Comparison of ENCODE assay signal across 26 cellular contexts in the genomic region with DNA sequence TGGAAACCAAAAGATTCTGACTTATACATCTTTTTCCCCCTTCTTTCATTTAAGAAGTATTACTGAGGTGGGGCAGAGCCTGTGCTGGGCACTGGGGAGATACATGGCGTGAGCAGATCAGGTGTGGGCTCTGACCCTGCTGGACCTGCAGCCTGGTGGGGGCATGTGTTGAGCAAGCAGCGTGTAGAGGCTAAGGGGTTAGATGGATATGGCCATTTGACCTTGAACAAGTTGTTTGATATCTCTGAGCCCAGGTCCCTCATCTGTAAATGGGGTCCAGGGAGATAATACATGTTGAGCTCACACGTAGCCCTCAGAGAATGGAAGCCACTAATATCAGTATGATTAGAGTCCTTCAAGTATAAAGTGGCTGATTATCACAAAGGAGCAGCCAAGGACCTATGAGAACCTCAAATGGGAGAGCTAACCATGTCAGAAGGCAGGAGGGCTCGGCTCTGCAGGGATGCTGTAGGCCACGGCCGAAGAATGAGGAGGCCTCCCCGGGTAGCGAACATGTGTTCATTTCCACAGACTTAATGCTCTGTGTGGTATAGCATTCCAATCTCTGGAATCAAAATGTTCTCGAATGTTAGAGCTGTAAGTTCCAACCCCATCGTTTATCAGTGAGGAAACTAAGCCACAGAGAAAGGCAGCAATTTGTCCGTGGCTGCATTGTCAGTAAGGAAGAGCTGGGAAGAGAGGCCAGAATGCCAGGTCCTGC. TPM values are rescaled to one million over a fixed set of nuclear protein-coding genes. Genes with fewer than 3 reads are reported as not detected.
"Had no signal": no experiment of that assay in that cellular context is flagged by ENCODE, and none has a peak within 500 bp of the region (broad histone marks: within the 10 kb centered on the region; RNA-seq: fewer than 3 reads in every experiment).

No MANE protein-coding gene starts in this region.

- ATAC-seq: activated CD4-positive, alpha-beta T cell treated with anti-CD3 and anti-CD28 coated beads for 36 hours; body of pancreas; effector memory CD8-positive, alpha-beta T cell; esophagus mucosa; left lung; natural killer cell treated with Interleukin-12 subunit alpha and Interleukin-12 subunit beta and Interleukin-15 and Interleukin-18, amount 100 ng/mL, for 72 hours; sciatic nerve; stimulated activated naive B cell treated with anti-CD40 and anti-IgM and Interleukin-4, amounts not matched to agents 10 μg/mL and 1 μg/mL and 100 μg/mL, for 72 hours had no signal

- H3K27ac ChIP-seq: body of pancreas, cardiac muscle cell, hepatocyte, left lung, neutrophil, upper lobe of left lung had no signal

- H3K27me3 ChIP-seq: body of pancreas, cardiac muscle cell, hepatocyte, left lung, neutrophil, upper lobe of left lung had no signal

- H3K4me1 ChIP-seq: body of pancreas had no signal

- H3K4me3 ChIP-seq: body of pancreas, cardiac muscle cell, hepatocyte, left lung, smooth muscle cell, upper lobe of left lung had no signal

- H3K36me3 ChIP-seq: cardiac muscle cell, left lung, neutrophil, upper lobe of left lung had no signal

- H3K9me3 ChIP-seq: body of pancreas, left lung, neutrophil, upper lobe of left lung had no signal

- DNase-seq: activated B cell treated with CpG ODN at 0.5 μM for 24 hours; activated CD4-positive, alpha-beta T cell treated with anti-CD3 and anti-CD28 coated beads for 36 hours; activated CD4-positive, alpha-beta T cell treated with anti-CD3 and anti-CD28 coated beads, Interleukin-2, amount 50 U/mL, for 48 hours; activated naive CD4-positive, alpha-beta T cell treated with anti-CD3 and anti-CD28 coated beads for 36 hours; activated naive CD8-positive, alpha-beta T cell treated with anti-CD3 and anti-CD28 coated beads, Interleukin-2, amount 10 ng/mL, durations not matched to agents 7 days and 5 days; body of pancreas; effector memory CD8-positive, alpha-beta T cell; foreskin melanocyte; glutamatergic neuron; immature natural killer cell; kidney glomerular epithelial cell; midbrain; stimulated activated CD4-positive, alpha-beta T cell treated with anti-CD3 and anti-CD28 coated beads, Interleukin-15, amount 100 ng/mL, for 24 hours; stimulated activated naive B cell treated with anti-CD40 and anti-IgM and Interleukin-4, amounts not matched to agents 10 μg/mL and 1 μg/mL and 100 μg/mL, for 72 hours; T1000; upper lobe of left lung had no signal

RNA-seq across cellular contexts. Expression of gene ANGPTL2, which starts 15.4 kb away (rescaled TPM):
- total RNA-seq: activated B cell treated with CpG ODN at 0.5 μM for 24 hours; activated CD4-positive, alpha-beta T cell treated with anti-CD3 and anti-CD28 coated beads for 36 hours; activated naive CD4-positive, alpha-beta T cell treated with anti-CD3 and anti-CD28 coated beads for 36 hours; activated naive CD8-positive, alpha-beta T cell treated with anti-CD3 and anti-CD28 coated beads, Interleukin-2, amount 10 ng/mL, durations not matched to agents 7 days and 5 days; activated T-helper 2 cell treated with anti-CD3 and anti-CD28 coated beads, Interferon-gamma antibody, Interleukin-2, Interleukin-4, amounts not matched to agents 10 μg/mL and 5 μg/mL and 100 μg/mL, durations not matched to agents 14 hours and 24 hours and 36 hours; natural killer cell treated with Interleukin-12 subunit alpha and Interleukin-12 subunit beta and Interleukin-15 and Interleukin-18, amount 100 ng/mL, for 72 hours; T-helper 1 cell treated with Interleukin-12 subunit alpha and Interleukin-12 subunit beta and Interleukin-4 antibody, amounts not matched to agents 30 ng/mL and 1 ng/mL, for 36 hours had no signal
- polyA plus RNA-seq: immature natural killer cell had no signal
